In genomic region chr6:28643017-28643740, GRCh38 we compare ENCODE assay signal across 9 cellular contexts.
A peak's percentile ranks its signal among the peaks of the same experiment; 100 is the strongest.
DNase-seq lines count a peak whose midpoint lies in the region; TF ChIP-seq lines count a peak whose summit lies in the region.
"Had no signal": no experiment of that assay in that cellular context is flagged by ENCODE, and none has a peak within 500 bp of the region (broad histone marks: within the 10 kb centered on the region; RNA-seq: fewer than 3 reads in every experiment).

No MANE protein-coding gene starts in this region.

- peak overlapping the region in 1 of 5 experiments; percentile 51 for H3K27ac Mint-ChIP-seq in brain
- H3K27ac Mint-ChIP-seq: CD4-positive, CD25-positive, alpha-beta regulatory T cell had no signal

- peaks cover 7% of the 10 kb centered on the region for H3K27me3 ChIP-seq in effector memory CD4-positive, alpha-beta T cell (replicated peaks; ENCODE audit: control insufficient read depth, insufficient read depth, low read length, poor library complexity, severe bottlenecking)

- DNase-seq in NCI-H2171 treated with DMSO at 0.1 percent for 48 hours (lab: John Stamatoyannopoulos, UW) (peak; percentile 53), NCI-H2171 (lab: John Stamatoyannopoulos, UW) (no peak), NCI-H446 treated with DMSO at 0.1 percent for 48 hours (lab: John Stamatoyannopoulos, UW) (peak; percentile 56), NK-92 (lab: John Stamatoyannopoulos, UW; ENCODE audit: unreplicated experiment) (no peak), NCI-H1930 (lab: John Stamatoyannopoulos, UW) (no peak)
- peak; percentile 80 for DNase-seq in stimulated activated CD4-positive, alpha-beta T cell treated with anti-CD3 and anti-CD28 coated beads, Interleukin-15, amount 100 ng/mL, for 24 hours
- DNase-seq in effector memory CD4-positive, alpha-beta T cell = no peak
- DNase-seq: CD4-positive, CD25-positive, alpha-beta regulatory T cell had no signal

- peaks cover 0 to 3% (median 0%) of the 10 kb centered on the region in 5 experiments for H3K9me3 Mint-ChIP-seq in brain

- H3K27me3 Mint-ChIP-seq in brain = peaks cover 2% of the 10 kb centered on the region

- H3K4me3 ChIP-seq in effector memory CD4-positive, alpha-beta T cell (ENCODE audit: insufficient read depth, low read depth, low read length, poor library complexity, severe bottlenecking) = no peak overlapping the region

- H3K4me1 ChIP-seq in effector memory CD4-positive, alpha-beta T cell (ENCODE audit: control insufficient read depth, insufficient read depth, low read length, poor library complexity, severe bottlenecking) = no peaks in the 10 kb centered on the region

- TF ChIP-seq CTCF in brain (conservative IDR thresholded peaks at IDR 0.05) = no peak

- no peaks in the 10 kb centered on the region for H3K36me3 ChIP-seq in effector memory CD4-positive, alpha-beta T cell (ENCODE audit: control insufficient read depth, insufficient read depth, low read length)

- H3K9me3 ChIP-seq in effector memory CD4-positive, alpha-beta T cell (ENCODE audit: control insufficient read depth, low read length) = no peaks in the 10 kb centered on the region

- H3K4me1 Mint-ChIP-seq in brain = no peaks in the 10 kb centered on the region

- peak overlapping the region; percentile 21 to 70 (median 53) for H3K4me3 Mint-ChIP-seq in brain
- H3K4me3 Mint-ChIP-seq: CD4-positive, CD25-positive, alpha-beta regulatory T cell had no signal

- no peak overlapping the region for H3K27ac ChIP-seq in effector memory CD4-positive, alpha-beta T cell (ENCODE audit: insufficient read depth, low read length, poor library complexity, severe bottlenecking)

- peaks cover 8% of the 10 kb centered on the region for H3K36me3 Mint-ChIP-seq in brain
- H3K36me3 Mint-ChIP-seq: CD4-positive, CD25-positive, alpha-beta regulatory T cell had no signal

Comparison
In these comparisons a context has a peak if more than half of its experiments do, and no peak if none do; other contexts are left out.
1. DNase-seq: peak in NCI-H2171 treated with DMSO at 0.1 percent for 48 hours (single experiment), NCI-H446 treated with DMSO at 0.1 percent for 48 hours (single experiment) and stimulated activated CD4-positive, alpha-beta T cell treated with anti-CD3 and anti-CD28 coated beads, Interleukin-15, amount 100 ng/mL, for 24 hours (single experiment); none in NCI-H2171 (single experiment), effector memory CD4-positive, alpha-beta T cell (0 of 3), NK-92 (single experiment) and NCI-H1930 (0 of 2).